In the genomic region with DNA sequence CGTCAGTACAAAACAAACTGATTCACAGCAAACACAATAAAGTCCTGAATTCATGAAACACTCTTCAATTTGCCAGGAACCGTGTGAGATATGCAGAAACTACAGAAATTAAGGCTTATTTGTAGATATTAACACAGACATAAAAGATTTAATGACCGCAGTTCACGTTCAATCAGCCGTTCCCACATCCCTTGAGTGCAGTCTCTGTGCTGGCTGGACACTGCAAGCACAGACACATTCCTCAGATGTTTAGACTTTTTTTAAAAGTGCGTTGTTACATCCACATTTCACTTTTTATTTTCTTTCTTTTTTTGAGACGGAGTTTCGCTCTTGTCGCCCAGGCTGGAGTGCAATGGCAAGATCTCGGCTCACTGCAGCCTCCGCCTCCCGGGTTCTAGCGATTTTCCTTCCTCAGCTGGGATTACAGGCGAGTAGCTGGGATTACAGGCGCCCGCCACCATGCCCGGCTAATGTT, we compare ENCODE assay signal across 8 cellular contexts. TPM values are rescaled to one million over a fixed set of nuclear protein-coding genes. Genes with fewer than 3 reads are reported as not detected.
DNase-seq lines count a peak whose midpoint lies in the region; ATAC-seq and TF ChIP-seq lines count a peak whose summit lies in the region.

No MANE protein-coding gene starts in this region.

- peaks cover 18% of the 10 kb centered on the region for H3K36me3 Mint-ChIP-seq in brain

- no peaks in the 10 kb centered on the region for H3K9me3 Mint-ChIP-seq in brain

- TF ChIP-seq CTCF in AG09309 (IDR thresholded peaks at IDR 0.05; ENCODE audit: control insufficient read depth, insufficient read depth, low read depth, low read length, missing control alignments) (no peak), brain (conservative IDR thresholded peaks at IDR 0.05) (no peak)

- H3K27ac Mint-ChIP-seq in brain = peak overlapping the region in 4 of 5 experiments; percentile 94 to 96 (median 96)

- H3K27me3 Mint-ChIP-seq in brain = peaks cover 7% of the 10 kb centered on the region

- ATAC-seq in HG03442 (IDR thresholded peaks at IDR 0.05; ENCODE audit: unreplicated experiment) = peak; percentile 2
- ATAC-seq in GM19035 (IDR thresholded peaks at IDR 0.05; ENCODE audit: unreplicated experiment) = no peak

- no peak overlapping the region for H3K4me3 Mint-ChIP-seq in brain

- DNase-seq in AG09309 (ENCODE audit: low read depth) (no peak), kidney glomerular epithelial cell (lab: John Stamatoyannopoulos, UW) (peak; percentile 43), superior temporal gyrus (ENCODE audit: extremely low spot score) (peak; percentile 47), inferior parietal cortex (ENCODE audit: extremely low spot score) (no peak), NCI-H345 (lab: John Stamatoyannopoulos, UW) (no peak)

- peaks cover 36% of the 10 kb centered on the region for H3K4me1 Mint-ChIP-seq in brain

- peak overlapping the region; percentile 60 for H3K4me3 ChIP-seq in AG09309 (ENCODE audit: control insufficient read depth, low read depth, low read length)

RNA-seq across cellular contexts. Expression of gene CEP78, which starts 0.5 kb away (rescaled TPM):
- 16.7 TPM for polyA plus RNA-seq in brain (ENCODE audit: insufficient read depth, low read depth, low replicate concordance)

Comparison
In these comparisons a context has a peak if more than half of its experiments do, and no peak if none do; other contexts are left out.
1. DNase-seq: peak in kidney glomerular epithelial cell (single experiment) and superior temporal gyrus (single experiment); none in AG09309 (single experiment), inferior parietal cortex (single experiment) and NCI-H345 (single experiment).